In genomic region chr12:32106153-32106516, GRCh38 we compare ENCODE assay signal across 8 cellular contexts. TPM values are rescaled to one million over a fixed set of nuclear protein-coding genes. Genes with fewer than 3 reads are reported as not detected.
DNase-seq lines count a peak whose midpoint lies in the region; ATAC-seq and TF ChIP-seq lines count a peak whose summit lies in the region.

No MANE protein-coding gene starts in this region.

- H3K27me3 ChIP-seq in BJ (ENCODE audit: control insufficient read depth, insufficient read depth, low read length) = no peaks in the 10 kb centered on the region
- H3K27me3 ChIP-seq in mammary epithelial cell (ENCODE audit: insufficient read depth, low read length) = no peaks in the 10 kb centered on the region
- no peaks in the 10 kb centered on the region for H3K27me3 ChIP-seq in mesendoderm (ENCODE audit: insufficient read depth, low read length, poor library complexity)

- ATAC-seq in HG03159 (IDR thresholded peaks at IDR 0.05; ENCODE audit: unreplicated experiment) (peak; percentile 2), HG03175 (IDR thresholded peaks at IDR 0.05; ENCODE audit: unreplicated experiment) (no peak), HG02759 (IDR thresholded peaks at IDR 0.05; ENCODE audit: unreplicated experiment) (no peak)

- peak overlapping the region; percentile 66 for H2BK5ac ChIP-seq in mesendoderm (ENCODE audit: low read length)

- no TSS peak for BruUV-seq in mammary epithelial cell (replicated peaks; lab: Mats Ljungman, UMichigan)

- peak overlapping the region; percentile 27 for H3K9ac ChIP-seq in mammary epithelial cell (ENCODE audit: insufficient read depth, low read length)
- H3K9ac ChIP-seq in mesendoderm (ENCODE audit: low read length) = peak overlapping the region; percentile 72

- in situ Hi-C loops in mammary epithelial cell (cut with MboI; ENCODE audit: low sequenced_read_pairs in 2 of 2) = no loop called here

- H3K79me1 ChIP-seq in mesendoderm (ENCODE audit: low read length) = peaks cover 2% of the 10 kb centered on the region

- peak overlapping the region; percentile 65 for H3K4me3 ChIP-seq in BJ (ENCODE audit: low read depth, low read length)
- H3K4me3 ChIP-seq in mammary epithelial cell (replicated peaks in 1 of 3; ENCODE audit: insufficient read depth in 1 of 3, low read depth in 2 of 3, low read length in 3 of 3) = peak overlapping the region; percentile 71 to 87 (median 75)
- peak overlapping the region; percentile 16 for H3K4me3 ChIP-seq in mesendoderm (ENCODE audit: low read length)

- H3K4me2 ChIP-seq in mammary epithelial cell (ENCODE audit: insufficient read depth, low read depth, low read length) (peak overlapping the region; percentile 97), mesendoderm (ENCODE audit: low read length) (peak overlapping the region; percentile 15)

- H4K8ac ChIP-seq in mesendoderm (ENCODE audit: low read depth, low read length) = no peak overlapping the region

- CTCF ChIA-PET in BJ (lab: Yijun Ruan, JAX) = interaction anchor here (0.9 to 1.4 kb wide), 4 partner anchors 9 to 228 kb away, joined by 3 to 6 read pairs (median 4); no protein-coding TSS in a partner anchor
- CTCF ChIA-PET in mammary epithelial cell (lab: Charles Lee; ENCODE audit: low non-redundant PET) = interaction anchor here (0.6 kb wide), 1 partner anchor 140 kb away, joined by 3 read pairs; no protein-coding TSS in a partner anchor

- no peak overlapping the region for H2AK5ac ChIP-seq in mesendoderm (ENCODE audit: low read length)

- H3K79me2 ChIP-seq in mammary epithelial cell (ENCODE audit: insufficient read depth, low read length) = peaks cover 29% of the 10 kb centered on the region
- peaks cover 28% of the 10 kb centered on the region for H3K79me2 ChIP-seq in mesendoderm (ENCODE audit: control insufficient read depth, insufficient read depth, low read length)

- no peaks in the 10 kb centered on the region for H3K9me3 ChIP-seq in mammary epithelial cell (replicated peaks; ENCODE audit: insufficient read depth, low read length)

- peak overlapping the region; percentile 82 for H3K4ac ChIP-seq in mesendoderm (ENCODE audit: low read depth, low read length)

- no peak overlapping the region for H2BK15ac ChIP-seq in mesendoderm (replicated peaks; ENCODE audit: low read depth)

- intact Hi-C loops in mammary epithelial cell (cut with micrococcal nuclease) = loop anchor here (1.0 to 5.0 kb wide), 6 partner anchors 46 to 453 kb away; partner anchors contain the start of gene RESF1

- H3K27ac ChIP-seq in mammary epithelial cell (ENCODE audit: insufficient read depth, low read depth, low read length) (no peak overlapping the region), mesendoderm (ENCODE audit: low read depth, low read length) (peak overlapping the region; percentile 96)

- H3K4me1 ChIP-seq in mammary epithelial cell (ENCODE audit: insufficient read depth, low read length) (peaks cover 14% of the 10 kb centered on the region), mesendoderm (ENCODE audit: control insufficient read depth, low read depth, low read length) (peaks cover 8% of the 10 kb centered on the region)

- 33% methylated on average over 19 of the region's 23 CpGs for WGBS in mammary epithelial cell (ENCODE audit: low coverage, missing lambda C conversion rate)
- WGBS in mesendoderm (ENCODE audit: extremely low coverage, insufficient coverage, low lambda C conversion rate) = no CpG with 5 or more reads among the region's 23 CpGs

- H3K56ac ChIP-seq in mesendoderm (ENCODE audit: low read length) = peak overlapping the region; percentile 98

- H4K20me1 ChIP-seq in mammary epithelial cell (ENCODE audit: insufficient read depth, low read length) = no peaks in the 10 kb centered on the region

- dilution Hi-C loops in mammary epithelial cell (cut with HindIII; ENCODE audit: low sequenced_read_pairs) = no loop called here

- TF ChIP-seq CTCF in BJ (IDR thresholded peaks at IDR 0.05; ENCODE audit: insufficient read depth, low read depth, low read length) = no peak
- no peak for TF ChIP-seq CTCF in mammary epithelial cell (conservative IDR thresholded peaks at IDR 0.05 in 1 of 2, IDR thresholded peaks at IDR 0.05 in 1 of 2; ENCODE audit: extremely low read depth in 1 of 2, insufficient read depth in 1 of 2, low read depth in 1 of 2, low read length in 2 of 2)

- no peak for DNase-seq in BJ (ENCODE audit: low read depth)
- no peak for DNase-seq in mammary epithelial cell
- no peak for DNase-seq in mesendoderm
- no peak for DNase-seq in NCI-H2171 (lab: John Stamatoyannopoulos, UW)
- DNase-seq in NCI-H2171 treated with DMSO at 0.1 percent for 48 hours (lab: John Stamatoyannopoulos, UW) = no peak

- H4K5ac ChIP-seq in mesendoderm (ENCODE audit: low read length) = no peak overlapping the region

- no peak overlapping the region for H3K23ac ChIP-seq in mesendoderm (ENCODE audit: low read length)

- peak overlapping the region; percentile 74 for H2AFZ ChIP-seq in mammary epithelial cell (ENCODE audit: low read depth, low read length)

- H3K18ac ChIP-seq in mesendoderm (ENCODE audit: low read length) = peak overlapping the region; percentile 88

- peak overlapping the region; percentile 49 for H2BK120ac ChIP-seq in mesendoderm (ENCODE audit: low read depth, low read length)

- no peaks in the 10 kb centered on the region for H3K36me3 ChIP-seq in BJ (ENCODE audit: control insufficient read depth, insufficient read depth, low read length)
- H3K36me3 ChIP-seq in mammary epithelial cell (ENCODE audit: insufficient read depth, low read length) = no peaks in the 10 kb centered on the region
- H3K36me3 ChIP-seq in mesendoderm (ENCODE audit: control insufficient read depth, insufficient read depth, low read length) = peaks cover 1% of the 10 kb centered on the region

- POLR2A ChIA-PET in BJ (lab: Charles Lee) = no interaction called here

RNA-seq across cellular contexts. Expression of gene BICD1, which starts 0.5 kb away (rescaled TPM):
- 7.9 and 8.6 TPM in 2 replicates for polyA plus RNA-seq in BJ (2011; rRNA removed)
- polyA minus RNA-seq in BJ (2011; rRNA and poly(A)+ RNA removed) = 20.8 and 21.8 TPM in 2 replicates
- 10 to 100 TPM; 36.2 to 42.4 TPM for total RNA-seq in mammary epithelial cell
- 9.4 TPM for polyA plus RNA-seq in mammary epithelial cell
- polyA minus RNA-seq in mammary epithelial cell = 35.6 TPM
- polyA plus RNA-seq in mesendoderm (2013, experiment 1 of 2) = 27.0 TPM
- polyA plus RNA-seq in mesendoderm (2013, experiment 2 of 2) = 25.8 TPM

Comparison
In these comparisons a context has a peak if more than half of its experiments do, and no peak if none do; other contexts are left out.
1. H3K4me3 ChIP-seq: peak in every context shown above with its lines; median percentile 75 in mammary epithelial cell; 65 in BJ; 16 in mesendoderm.